ENCODE assay signal across 8 cellular contexts in genomic region chr12:121789800-121790748, GRCh38. TPM values are rescaled to one million over a fixed set of nuclear protein-coding genes. Genes with fewer than 3 reads are reported as not detected.
DNase-seq lines count a peak whose midpoint lies in the region; ATAC-seq and TF ChIP-seq lines count a peak whose summit lies in the region.

No MANE protein-coding gene starts in this region.

- H3K9me3 ChIP-seq in mononuclear cell (ENCODE audit: low read depth, low read length) = no peaks in the 10 kb centered on the region

- peak; percentile 31 for ATAC-seq in GM18517 (IDR thresholded peaks at IDR 0.05; ENCODE audit: unreplicated experiment)
- peak; percentile 21 for ATAC-seq in HG03039 (IDR thresholded peaks at IDR 0.05; ENCODE audit: unreplicated experiment)
- ATAC-seq in T-cell (replicated peaks in 1 of 4) = peak; percentile 65 to 68 (median 66)
- peak; percentile 59 for ATAC-seq in stimulated activated naive CD8-positive, alpha-beta T cell treated with anti-CD3 and anti-CD28 coated beads, Interleukin-15, Interleukin-2, amounts not matched to agents 100 U/mL and 50 U/mL, for 24 hours
- ATAC-seq in SK-N-SH treated with all-trans-retinoic acid at 6 μM for 48 hours = no peak

- H3K4me1 ChIP-seq in mononuclear cell (ENCODE audit: insufficient read depth, low read length) = peaks cover 94% of the 10 kb centered on the region

- no peaks in the 10 kb centered on the region for H3K9me3 Mint-ChIP-seq in T-cell
- H3K9me3 Mint-ChIP-seq in activated naive CD8-positive, alpha-beta T cell treated with anti-CD3 and anti-CD28 coated beads for 36 hours = no peaks in the 10 kb centered on the region

- peaks cover 9% of the 10 kb centered on the region for H3K36me3 Mint-ChIP-seq in T-cell
- H3K36me3 Mint-ChIP-seq in activated naive CD8-positive, alpha-beta T cell treated with anti-CD3 and anti-CD28 coated beads for 36 hours = peaks cover 56% of the 10 kb centered on the region

- peak overlapping the region; percentile 89 to 94 (median 89) for H3K4me3 Mint-ChIP-seq in T-cell
- H3K4me3 Mint-ChIP-seq in activated naive CD8-positive, alpha-beta T cell treated with anti-CD3 and anti-CD28 coated beads for 36 hours = peak overlapping the region; percentile 83

- peaks cover 75 to 82% (median 79%) of the 10 kb centered on the region in 3 donors for H3K4me1 Mint-ChIP-seq in T-cell
- peaks cover 71% of the 10 kb centered on the region for H3K4me1 Mint-ChIP-seq in activated naive CD8-positive, alpha-beta T cell treated with anti-CD3 and anti-CD28 coated beads for 36 hours

- peak overlapping the region; percentile 100 for H3K27ac Mint-ChIP-seq in T-cell
- H3K27ac Mint-ChIP-seq in activated naive CD8-positive, alpha-beta T cell treated with anti-CD3 and anti-CD28 coated beads for 36 hours = peak overlapping the region; percentile 98

- POLR2A ChIA-PET in T-cell (lab: Charles Lee) = interaction anchor here (0.5 to 1.6 kb wide), 7 partner anchors 8 to 21 kb away, joined by 3 to 11 read pairs (median 4); no protein-coding TSS in a partner anchor

- H3K27me3 ChIP-seq in mononuclear cell (ENCODE audit: insufficient read depth, low read length) = no peaks in the 10 kb centered on the region

- peak; percentile 86 to 98 (median 95) for DNase-seq in T-cell
- DNase-seq in activated naive CD8-positive, alpha-beta T cell treated with anti-CD3 and anti-CD28 coated beads for 36 hours = peak; percentile 94
- peak; percentile 93 for DNase-seq in stimulated activated naive CD8-positive, alpha-beta T cell treated with anti-CD3 and anti-CD28 coated beads, Interleukin-15, Interleukin-2, amounts not matched to agents 100 U/mL and 50 U/mL, for 24 hours
- no peak for DNase-seq in superior temporal gyrus (ENCODE audit: extremely low spot score)

- peak overlapping the region; percentile 15 for H3K4me3 ChIP-seq in mononuclear cell (ENCODE audit: low read length)

- H3K27me3 Mint-ChIP-seq in T-cell = no peaks in the 10 kb centered on the region
- no peaks in the 10 kb centered on the region for H3K27me3 Mint-ChIP-seq in activated naive CD8-positive, alpha-beta T cell treated with anti-CD3 and anti-CD28 coated beads for 36 hours

- CTCF ChIA-PET in T-cell (lab: Charles Lee) = interaction anchor here in 1 of 2 donors (0.5 to 1.9 kb wide), 9 partner anchors 9 to 104 kb away, joined by 3 to 10 read pairs (median 6); partner anchors contain the start of genes PSMD9 and TMEM120B

TF ChIP-seq in SK-N-SH treated with all-trans-retinoic acid at 6 μM for 48 hours, 23 proteins besides CTCF, POLR2A, EP300 and RAD21:
- TF ChIP-seq GLIS3 (CRISPR knock-in tag; IDR thresholded peaks at IDR 0.05) (no peak), PATZ1 (CRISPR knock-in tag; IDR thresholded peaks at IDR 0.05; ENCODE audit: borderline replicate concordance) (no peak), ZNF70 (CRISPR knock-in tag; IDR thresholded peaks at IDR 0.05) (no peak), ZNF565 (CRISPR knock-in tag; conservative IDR thresholded peaks at IDR 0.05; ENCODE audit: low read depth) (no peak), TOX (CRISPR knock-in tag; IDR thresholded peaks at IDR 0.05; ENCODE audit: borderline replicate concordance) (no peak), SNAI2 (CRISPR knock-in tag; IDR thresholded peaks at IDR 0.05) (no peak), CSRNP3 (CRISPR knock-in tag; IDR thresholded peaks at IDR 0.05) (no peak), RARB (CRISPR knock-in tag; IDR thresholded peaks at IDR 0.05) (no peak)
TF ChIP-seq in SK-N-SH treated with all-trans-retinoic acid at 6 μM for 48 hours: peak in this region for 0.

RNA-seq across cellular contexts. Expression of gene RHOF, which starts 3.4 kb away (rescaled TPM):
- 100 to 1,000 TPM; 137 to 158 (median 145) TPM for total RNA-seq in T-cell
- 10 to 100 TPM; 78.6 to 85.5 TPM for total RNA-seq in activated naive CD8-positive, alpha-beta T cell treated with anti-CD3 and anti-CD28 coated beads for 36 hours
- 110 TPM for total RNA-seq in mononuclear cell

RNA-seq across cellular contexts. Expression of gene SETD1B, which starts 13.7 kb away (rescaled TPM):
- total RNA-seq in T-cell (100 to 1,000 TPM in 1 of 5 donors, 10 to 100 TPM in 4; 87.7 to 106 (median 96.0) TPM), mononuclear cell (28.4 TPM)
- total RNA-seq in activated naive CD8-positive, alpha-beta T cell treated with anti-CD3 and anti-CD28 coated beads for 36 hours = 10 to 100 TPM; 15.0 to 15.6 TPM
